ENCODE assay signal across 11 cellular contexts in the genomic region with DNA sequence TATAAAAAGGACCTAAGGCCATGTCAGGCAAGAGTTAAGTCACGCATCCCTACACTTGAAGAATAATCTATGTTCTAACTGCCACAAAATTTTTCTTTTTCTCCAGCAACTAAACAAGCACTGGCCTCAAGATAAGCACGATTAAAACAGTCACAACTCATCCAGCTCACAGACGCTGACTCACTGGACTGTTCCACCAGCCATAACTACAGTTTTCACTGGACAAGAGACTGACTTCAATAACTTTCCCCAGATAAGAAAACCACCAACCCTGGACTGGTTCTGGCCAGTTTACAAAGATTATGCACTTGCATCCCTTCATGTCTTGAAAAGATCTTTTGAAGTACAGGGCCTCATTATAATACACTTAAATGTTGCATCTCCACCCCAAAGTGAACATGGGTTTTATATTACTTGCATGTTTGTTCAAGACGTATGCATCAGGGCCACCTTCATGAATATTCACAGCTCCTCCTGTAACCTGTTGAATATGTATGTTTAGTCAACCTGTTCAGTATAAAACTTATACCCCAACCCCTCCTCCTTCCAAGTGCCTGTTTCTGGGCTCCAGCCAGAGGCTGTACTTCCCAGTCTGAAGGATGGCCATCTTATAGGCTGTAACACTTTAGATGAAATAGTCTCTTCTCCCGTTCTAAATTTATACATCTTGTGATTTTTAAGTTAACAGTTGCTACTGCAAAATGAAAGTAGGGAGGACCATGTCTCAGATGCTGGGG.
DNase-seq lines count a peak whose midpoint lies in the region; ATAC-seq and TF ChIP-seq lines count a peak whose summit lies in the region.
"Had no signal": no experiment of that assay in that cellular context is flagged by ENCODE, and none has a peak within 500 bp of the region (broad histone marks: within the 10 kb centered on the region; RNA-seq: fewer than 3 reads in every experiment).

No MANE protein-coding gene starts in this region.

- H3K27me3 Mint-ChIP-seq in activated T-cell treated with anti-CD3 and anti-CD28 coated beads, Interleukin-2, amount 50 U/mL, for 24 hours, result no peaks in the 10 kb centered on the region

- no peaks in the 10 kb centered on the region for H3K79me2 ChIP-seq in KMS-11 (ENCODE audit: insufficient read depth, low read depth)

- H3K4me1 Mint-ChIP-seq in activated T-cell treated with anti-CD3 and anti-CD28 coated beads, Interleukin-2, amount 50 U/mL, for 24 hours (ENCODE audit: low read depth), result no peaks in the 10 kb centered on the region

- no peak overlapping the region for H2BK5ac ChIP-seq in mesenchymal stem cell (ENCODE audit: low read depth, low read length, poor library complexity, severe bottlenecking)

- no peak overlapping the region for H4K91ac ChIP-seq in mesenchymal stem cell (ENCODE audit: low read length)

- H2BK12ac ChIP-seq in mesenchymal stem cell (ENCODE audit: low read length in 2 of 2), result no peak overlapping the region

- H3K4me1 ChIP-seq in KMS-11 (ENCODE audit: low read depth, poor library complexity, severe bottlenecking) (peaks cover 13% of the 10 kb centered on the region), mesenchymal stem cell (ENCODE audit: control insufficient read depth, insufficient read depth, low read depth, low read length) (no peaks in the 10 kb centered on the region)

- no peak overlapping the region for H3K23ac ChIP-seq in mesenchymal stem cell (ENCODE audit: low read length in 2 of 2)

- TF ChIP-seq CTCF in KMS-11 (conservative IDR thresholded peaks at IDR 0.05; ENCODE audit: low read depth, low read length) (no peak), brain microvascular endothelial cell (IDR thresholded peaks at IDR 0.05; ENCODE audit: low read depth, low read length, missing control alignments) (no peak), GM13977 (IDR thresholded peaks at IDR 0.05; ENCODE audit: extremely low read depth, insufficient read depth, missing control alignments) (no peak)

- no peaks in the 10 kb centered on the region for H3K36me3 ChIP-seq in KMS-11 (ENCODE audit: insufficient read depth)
- H3K36me3 ChIP-seq in brain microvascular endothelial cell (replicated peaks), result no peaks in the 10 kb centered on the region
- no peaks in the 10 kb centered on the region for H3K36me3 ChIP-seq in mesenchymal stem cell (ENCODE audit: control insufficient read depth in 1 of 2, insufficient read depth in 2 of 2, low read depth in 1 of 2, low read length in 2 of 2)

- no peak overlapping the region for H3K27ac Mint-ChIP-seq in activated T-cell treated with anti-CD3 and anti-CD28 coated beads, Interleukin-2, amount 50 U/mL, for 24 hours
- H3K27ac Mint-ChIP-seq: naive thymus-derived CD4-positive, alpha-beta T cell had no signal

- no peak overlapping the region for H2AK5ac ChIP-seq in mesenchymal stem cell (ENCODE audit: low read length, severe bottlenecking)

- in situ Hi-C loops in brain microvascular endothelial cell (cut with HindIII; ENCODE audit: low pct_ligation_motif_present, low sequenced_read_pairs) (no loop called here), GM13977 (cut with MboI; ENCODE audit: low pct_unique_long_range_greater_than_20kb, low sequenced_read_pairs, unreplicated experiment) (no loop called here)

- H3K27ac ChIP-seq in KMS-11 (no peak overlapping the region), brain microvascular endothelial cell (no peak overlapping the region), mesenchymal stem cell (ENCODE audit: low read length, poor library complexity, severe bottlenecking) (no peak overlapping the region)

- H2AFZ ChIP-seq in KMS-11 (ENCODE audit: low read depth), result no peak overlapping the region
- no peak overlapping the region for H2AFZ ChIP-seq in mesenchymal stem cell (ENCODE audit: low read depth, low read length)

- no peaks in the 10 kb centered on the region for H3K36me3 Mint-ChIP-seq in activated T-cell treated with anti-CD3 and anti-CD28 coated beads, Interleukin-2, amount 50 U/mL, for 24 hours (ENCODE audit: low read depth)
- H3K36me3 Mint-ChIP-seq: naive thymus-derived CD4-positive, alpha-beta T cell had no signal

- H4K20me1 ChIP-seq in KMS-11 (ENCODE audit: insufficient read depth), result no peaks in the 10 kb centered on the region

- no peak overlapping the region for H3K14ac ChIP-seq in mesenchymal stem cell (ENCODE audit: low read length in 2 of 2)

- no peak for ATAC-seq in GM21390 (IDR thresholded peaks at IDR 0.05; ENCODE audit: unreplicated experiment)
- ATAC-seq: naive thymus-derived CD4-positive, alpha-beta T cell had no signal

- H3K4me3 ChIP-seq in KMS-11 (IDR thresholded peaks at IDR 0.05; ENCODE audit: insufficient read depth, low read depth, low read length) (no peak overlapping the region), brain microvascular endothelial cell (ENCODE audit: low read depth, low read length) (no peak overlapping the region), mesenchymal stem cell (ENCODE audit: insufficient read depth in 1 of 2, low read depth in 1 of 2, low read length in 2 of 2) (no peak overlapping the region)

- no peaks in the 10 kb centered on the region; the same call in 1 of the 2 replicates for H3K27me3 ChIP-seq in KMS-11 (ENCODE audit: insufficient read depth, low read depth)
- H3K27me3 ChIP-seq in brain microvascular endothelial cell (replicated peaks), result no peaks in the 10 kb centered on the region
- peaks cover 6 to 7% of the 10 kb centered on the region in 2 experiments for H3K27me3 ChIP-seq in mesenchymal stem cell (ENCODE audit: control insufficient read depth in 1 of 2, insufficient read depth in 1 of 2, low read length in 2 of 2)

- H3K9ac ChIP-seq in KMS-11, result no peak overlapping the region
- H3K9ac ChIP-seq in mesenchymal stem cell (ENCODE audit: low read length), result peak overlapping the region; percentile 6

- no peak overlapping the region for H2BK120ac ChIP-seq in mesenchymal stem cell (ENCODE audit: low read depth, low read length)

- DNase-seq in COLO829 (ENCODE audit: low spot score) (peak; percentile 18), brain microvascular endothelial cell (peak; percentile 95), mesenchymal stem cell (peak; percentile 93), NCI-H2081 (lab: John Stamatoyannopoulos, UW) (no peak), GM13977 (ENCODE audit: low spot score) (no peak)
- DNase-seq in activated T-cell treated with anti-CD3 and anti-CD28 coated beads, Interleukin-2, amount 50 U/mL, for 24 hours, result no peak
- DNase-seq: activated naive CD4-positive, alpha-beta T cell treated with anti-CD3 and anti-CD28 coated beads, Interleukin-2, amount 50 U/mL, for 16 hours; naive thymus-derived CD4-positive, alpha-beta T cell; NCI-H2227 treated with DMSO at 0.1 percent for 48 hours had no signal

- no peaks in the 10 kb centered on the region for H3K9me3 ChIP-seq in mesenchymal stem cell (ENCODE audit: control insufficient read depth, low read length)

- H3K18ac ChIP-seq in mesenchymal stem cell (ENCODE audit: low read depth in 1 of 2, low read length in 2 of 2), result no peak overlapping the region

- no peaks in the 10 kb centered on the region for H3K79me1 ChIP-seq in mesenchymal stem cell (replicated peaks; ENCODE audit: low read length, poor library complexity, severe bottlenecking)

- H3K4me3 Mint-ChIP-seq in activated T-cell treated with anti-CD3 and anti-CD28 coated beads, Interleukin-2, amount 50 U/mL, for 24 hours, result no peak overlapping the region
- H3K4me3 Mint-ChIP-seq: naive thymus-derived CD4-positive, alpha-beta T cell had no signal

- WGBS in mesenchymal stem cell, result 27% methylated on average over 4 of the region's 5 CpGs

- H3K4me2 ChIP-seq in KMS-11 (peak overlapping the region; percentile 33; the same call in 1 of the 2 replicates), mesenchymal stem cell (ENCODE audit: low read length, poor library complexity, severe bottlenecking) (no peak overlapping the region)

- no peak overlapping the region for H4K8ac ChIP-seq in mesenchymal stem cell (ENCODE audit: low read length)

- no peak overlapping the region for H3K4ac ChIP-seq in mesenchymal stem cell (ENCODE audit: low read depth in 1 of 2, low read length in 2 of 2)

- H2BK15ac ChIP-seq in mesenchymal stem cell (ENCODE audit: low read depth, poor library complexity, severe bottlenecking), result no peak overlapping the region

- H3K9me3 Mint-ChIP-seq in activated T-cell treated with anti-CD3 and anti-CD28 coated beads, Interleukin-2, amount 50 U/mL, for 24 hours, result no peaks in the 10 kb centered on the region

Comparison
In these comparisons a context has a peak if more than half of its experiments do, and no peak if none do; other contexts are left out.
1. DNase-seq: peak in COLO829 (single experiment), brain microvascular endothelial cell (single experiment) and mesenchymal stem cell (single experiment); none in NCI-H2081 (0 of 2), activated T-cell treated with anti-CD3 and anti-CD28 coated beads, Interleukin-2, amount 50 U/mL, for 24 hours (single experiment) and GM13977 (single experiment).